Comparison of ENCODE assay signal across 22 cellular contexts in genomic region chr2:237039301-237039906, GRCh38. TPM values are rescaled to one million over a fixed set of nuclear protein-coding genes. Genes with fewer than 3 reads are reported as not detected.
DNase-seq lines count a peak whose midpoint lies in the region; ATAC-seq and TF ChIP-seq lines count a peak whose summit lies in the region.
"Had no signal": no experiment of that assay in that cellular context is flagged by ENCODE, and none has a peak within 500 bp of the region (broad histone marks: within the 10 kb centered on the region; RNA-seq: fewer than 3 reads in every experiment).

No MANE protein-coding gene starts in this region.

- no peaks in the 10 kb centered on the region for H3K9me3 ChIP-seq in trophoblast cell (ENCODE audit: insufficient read depth, low read depth, low read length)
- H3K9me3 ChIP-seq: HAP-1 had no signal

- H3K9me2 ChIP-seq in GM23338 (ENCODE audit: insufficient read depth) = no peaks in the 10 kb centered on the region

- H3K4me1 ChIP-seq in GM23338 (ENCODE audit: insufficient read depth) (peaks cover 13% of the 10 kb centered on the region), mesendoderm (ENCODE audit: control insufficient read depth, low read depth, low read length) (no peaks in the 10 kb centered on the region), trophoblast cell (ENCODE audit: control insufficient read depth in 1 of 2, insufficient read depth in 2 of 2, low read length in 2 of 2) (peaks cover 10% of the 10 kb centered on the region in 2 experiments)

- H4K8ac ChIP-seq in mesendoderm (ENCODE audit: low read depth, low read length) (no peak overlapping the region), trophoblast cell (ENCODE audit: low read depth, low read length) (no peak overlapping the region)

- H3K4me3 ChIP-seq in GM23338 = no peak overlapping the region
- no peak overlapping the region for H3K4me3 ChIP-seq in mesendoderm (ENCODE audit: low read length)
- no peak overlapping the region for H3K4me3 ChIP-seq in trophoblast cell (ENCODE audit: low read depth, low read length)
- H3K4me3 ChIP-seq: BLaER1 treated with 17β-estradiol and CSF1 and Interleukin-3, amounts not matched to agents 10 nM and 100 nM; HAP-1 had no signal

- POLR2A ChIA-PET in WTC11 (lab: Charles Lee) = no interaction called here

- H3K56ac ChIP-seq in mesendoderm (ENCODE audit: low read length) = no peak overlapping the region

- H3K9me3 Mint-ChIP-seq in GM23338 = no peaks in the 10 kb centered on the region
- H3K9me3 Mint-ChIP-seq in WTC11 = no peaks in the 10 kb centered on the region
- H3K9me3 Mint-ChIP-seq: CD4-positive, CD25-positive, alpha-beta regulatory T cell; CD8-positive, alpha-beta memory T cell; IgD-negative memory B cell had no signal

- peak; percentile 65 for DNase-seq in GM23338 (ENCODE audit: low spot score)
- DNase-seq in WTC11 (ENCODE audit: low spot score) = peak; percentile 52
- no peak for DNase-seq in mesendoderm
- no peak for DNase-seq in trophoblast cell
- DNase-seq in islet precursor cell = no peak
- DNase-seq in NCI-H524 (lab: John Stamatoyannopoulos, UW) = no peak
- no peak for DNase-seq in NCI-H2107 treated with DMSO at 0.1 percent for 48 hours (lab: John Stamatoyannopoulos, UW; ENCODE audit: unreplicated experiment)
- DNase-seq: 8988T; CD4-positive, CD25-positive, alpha-beta regulatory T cell; CD8-positive, alpha-beta memory T cell; COR-L47; DMS 273 treated with DMSO at 0.1 percent for 48 hours; DMS53; DND-41; EL; GOT3; KG1 had no signal

- H3K4ac ChIP-seq in mesendoderm (ENCODE audit: low read depth, low read length) = no peak overlapping the region
- no peak overlapping the region for H3K4ac ChIP-seq in trophoblast cell (ENCODE audit: low read depth, low read length)

- no peaks in the 10 kb centered on the region for H4K20me1 ChIP-seq in GM23338 (replicated peaks; ENCODE audit: insufficient read depth)
- H4K20me1 ChIP-seq: BLaER1 treated with 17β-estradiol and CSF1 and Interleukin-3, amounts not matched to agents 10 nM and 100 nM had no signal

- H4K12ac ChIP-seq in trophoblast cell (ENCODE audit: low read depth, low read length) = no peak overlapping the region

- no peak overlapping the region for H2AFZ ChIP-seq in GM23338
- H2AFZ ChIP-seq in trophoblast cell (ENCODE audit: insufficient read depth, low read length, poor library complexity) = no peak overlapping the region

- CTCF ChIA-PET in WTC11 (lab: Charles Lee) = interaction anchor here (1.0 kb wide), 1 partner anchor 12 kb away, joined by 3 read pairs; no protein-coding TSS in a partner anchor

- H3K23ac ChIP-seq in mesendoderm (ENCODE audit: low read length) (peak overlapping the region; percentile 67), trophoblast cell (ENCODE audit: low read length) (no peak overlapping the region)

- H3K4me3 Mint-ChIP-seq in GM23338 (no peak overlapping the region), WTC11 (no peak overlapping the region)
- H3K4me3 Mint-ChIP-seq: B cell; CD4-positive, CD25-positive, alpha-beta regulatory T cell; CD8-positive, alpha-beta memory T cell; IgD-negative memory B cell had no signal

- H4K91ac ChIP-seq in trophoblast cell (ENCODE audit: low read depth, low read length) = no peak overlapping the region

- no peaks in the 10 kb centered on the region for H3K27me3 ChIP-seq in GM23338 (ENCODE audit: insufficient read depth)
- no peaks in the 10 kb centered on the region for H3K27me3 ChIP-seq in mesendoderm (ENCODE audit: insufficient read depth, low read length, poor library complexity)
- no peaks in the 10 kb centered on the region for H3K27me3 ChIP-seq in trophoblast cell (ENCODE audit: insufficient read depth, low read length)
- H3K27me3 ChIP-seq: BLaER1 treated with 17β-estradiol and CSF1 and Interleukin-3, amounts not matched to agents 10 nM and 100 nM had no signal

- H2AK5ac ChIP-seq in mesendoderm (ENCODE audit: low read length) = no peak overlapping the region
- no peak overlapping the region for H2AK5ac ChIP-seq in trophoblast cell (ENCODE audit: low read length)

- H3K79me1 ChIP-seq in mesendoderm (ENCODE audit: low read length) (no peaks in the 10 kb centered on the region), trophoblast cell (ENCODE audit: low read length) (no peaks in the 10 kb centered on the region)

- H3K27ac ChIP-seq in GM23338 (ENCODE audit: low read depth) = no peak overlapping the region
- H3K27ac ChIP-seq in mesendoderm (ENCODE audit: low read depth, low read length) = no peak overlapping the region
- no peak overlapping the region for H3K27ac ChIP-seq in trophoblast cell (ENCODE audit: low read depth, low read length)
- H3K27ac ChIP-seq: BLaER1 treated with 17β-estradiol and CSF1 and Interleukin-3, amounts not matched to agents 10 nM and 100 nM; HL-60 had no signal

- WGBS in mesendoderm (ENCODE audit: extremely low coverage, insufficient coverage, low lambda C conversion rate) = no CpG with 5 or more reads among the region's 13 CpGs
- no CpG with 5 or more reads among the region's 13 CpGs for WGBS in trophoblast cell (ENCODE audit: extremely low coverage, insufficient coverage, insufficient read length)

- peak overlapping the region; percentile 13 for H2BK12ac ChIP-seq in trophoblast cell (ENCODE audit: low read length)

- no peaks in the 10 kb centered on the region for H3F3A ChIP-seq in GM23338 (replicated peaks; ENCODE audit: low read depth)

- no peak overlapping the region for H3K18ac ChIP-seq in mesendoderm (ENCODE audit: low read length)
- H3K18ac ChIP-seq in trophoblast cell (ENCODE audit: low read length) = no peak overlapping the region

- no peak overlapping the region for H3K14ac ChIP-seq in trophoblast cell (ENCODE audit: low read length)

- H2BK15ac ChIP-seq in mesendoderm (replicated peaks; ENCODE audit: low read depth) = no peak overlapping the region

- no peak overlapping the region for H3K4me2 ChIP-seq in GM23338
- no peak overlapping the region for H3K4me2 ChIP-seq in mesendoderm (ENCODE audit: low read length)
- no peak overlapping the region for H3K4me2 ChIP-seq in trophoblast cell (ENCODE audit: low read length)
- H3K4me2 ChIP-seq: BLaER1 treated with 17β-estradiol and CSF1 and Interleukin-3, amounts not matched to agents 10 nM and 100 nM had no signal

- H3K36me3 ChIP-seq in GM23338 (ENCODE audit: insufficient read depth) (no peaks in the 10 kb centered on the region), mesendoderm (ENCODE audit: control insufficient read depth, insufficient read depth, low read length) (no peaks in the 10 kb centered on the region), trophoblast cell (ENCODE audit: control insufficient read depth in 1 of 2, insufficient read depth in 2 of 2, low read length in 2 of 2) (no peaks in the 10 kb centered on the region)
- H3K36me3 ChIP-seq: BLaER1 treated with 17β-estradiol and CSF1 and Interleukin-3, amounts not matched to agents 10 nM and 100 nM; HAP-1 had no signal

- H3K36me3 Mint-ChIP-seq in GM23338 (ENCODE audit: low read depth) = no peaks in the 10 kb centered on the region
- H3K36me3 Mint-ChIP-seq in WTC11 = no peaks in the 10 kb centered on the region
- H3K36me3 Mint-ChIP-seq: CD4-positive, CD25-positive, alpha-beta regulatory T cell; CD8-positive, alpha-beta memory T cell; IgD-negative memory B cell had no signal

- peak; percentile 82 for ATAC-seq in GM23338
- peak; percentile 82 for ATAC-seq in WTC11

- H3K4me1 Mint-ChIP-seq in GM23338 = peaks cover 33% of the 10 kb centered on the region
- peaks cover 34% of the 10 kb centered on the region for H3K4me1 Mint-ChIP-seq in WTC11
- H3K4me1 Mint-ChIP-seq: B cell; CD4-positive, CD25-positive, alpha-beta regulatory T cell; CD8-positive, alpha-beta memory T cell; IgD-negative memory B cell had no signal

- H3K79me2 ChIP-seq in GM23338 (replicated peaks; ENCODE audit: insufficient read depth) (no peaks in the 10 kb centered on the region), mesendoderm (ENCODE audit: control insufficient read depth, insufficient read depth, low read length) (no peaks in the 10 kb centered on the region), trophoblast cell (ENCODE audit: control insufficient read depth, insufficient read depth, low read length, poor library complexity) (no peaks in the 10 kb centered on the region)

- H4K5ac ChIP-seq in mesendoderm (ENCODE audit: low read length) = no peak overlapping the region

- H3K27me3 Mint-ChIP-seq in GM23338 (ENCODE audit: insufficient read depth, low read depth, poor library complexity) (peaks cover 1% of the 10 kb centered on the region), WTC11 (ENCODE audit: low read depth) (no peaks in the 10 kb centered on the region)

- H3K27ac Mint-ChIP-seq in GM23338 = no peak overlapping the region
- no peak overlapping the region for H3K27ac Mint-ChIP-seq in WTC11
- H3K27ac Mint-ChIP-seq: B cell; CD4-positive, CD25-positive, alpha-beta regulatory T cell; CD8-positive, alpha-beta memory T cell; IgD-negative memory B cell had no signal

- H3K9ac ChIP-seq in mesendoderm (ENCODE audit: low read length) = no peak overlapping the region
- H3K9ac ChIP-seq in trophoblast cell (ENCODE audit: low read length) = no peak overlapping the region
- H3K9ac ChIP-seq: BLaER1 treated with 17β-estradiol and CSF1 and Interleukin-3, amounts not matched to agents 10 nM and 100 nM had no signal

- H2BK5ac ChIP-seq in mesendoderm (ENCODE audit: low read length) (no peak overlapping the region), trophoblast cell (ENCODE audit: low read depth, low read length, poor library complexity) (no peak overlapping the region)

- H2BK120ac ChIP-seq in mesendoderm (ENCODE audit: low read depth, low read length) (no peak overlapping the region), trophoblast cell (ENCODE audit: insufficient read depth, low read length, poor library complexity) (no peak overlapping the region)

- TF ChIP-seq CTCF in GM23338 (conservative IDR thresholded peaks at IDR 0.05; ENCODE audit: low read depth in 2 of 2) (no peak), WTC11 (IDR thresholded peaks at IDR 0.05) (no peak)

TF ChIP-seq in GM23338, 12 proteins besides CTCF, POLR2A, EP300 and RAD21 (continues in another document):
- TF ChIP-seq ZNF114 (CRISPR knock-in tag; IDR thresholded peaks at IDR 0.05) = no peak

TF ChIP-seq in WTC11, 78 proteins besides CTCF, POLR2A, EP300 and RAD21 (continues in another document):
- no peak for TF ChIP-seq NR3C1 (CRISPR knock-in tag; conservative IDR thresholded peaks at IDR 0.05; ENCODE audit: low read depth)
- TF ChIP-seq NFE2L1 (CRISPR knock-in tag; IDR thresholded peaks at IDR 0.05) = no peak

RNA-seq across cellular contexts. Expression of gene COPS8, which starts 46.3 kb away (rescaled TPM):
- 130 and 143 TPM in 2 replicates for total RNA-seq in GM23338 (2014; rRNA removed; shearing (Covaris generic))
- 105 and 120 TPM in 2 replicates for polyA plus RNA-seq in GM23338 (2016; fragmentation: Nextera tagmentation; extraction: Ambion mirVana)
- 51.0 to 65.9 TPM (median 60.1 TPM) in 3 replicates for total RNA-seq in WTC11 (2021)
- polyA plus RNA-seq in mesendoderm (2013, experiment 1 of 2) = 38.2 TPM
- 38.0 TPM for polyA plus RNA-seq in mesendoderm (2013, experiment 2 of 2)
- polyA plus RNA-seq in trophoblast cell (2013) = 29.9 and 33.6 TPM in 2 replicates

Comparison
In these comparisons a context has a peak if more than half of its experiments do, and no peak if none do; other contexts are left out.
1. DNase-seq: peak in GM23338 (single experiment) and WTC11 (single experiment); none in mesendoderm (single experiment), trophoblast cell (0 of 2), islet precursor cell (single experiment), NCI-H524 (0 of 2) and NCI-H2107 treated with DMSO at 0.1 percent for 48 hours (single experiment).